In the genomic region with DNA sequence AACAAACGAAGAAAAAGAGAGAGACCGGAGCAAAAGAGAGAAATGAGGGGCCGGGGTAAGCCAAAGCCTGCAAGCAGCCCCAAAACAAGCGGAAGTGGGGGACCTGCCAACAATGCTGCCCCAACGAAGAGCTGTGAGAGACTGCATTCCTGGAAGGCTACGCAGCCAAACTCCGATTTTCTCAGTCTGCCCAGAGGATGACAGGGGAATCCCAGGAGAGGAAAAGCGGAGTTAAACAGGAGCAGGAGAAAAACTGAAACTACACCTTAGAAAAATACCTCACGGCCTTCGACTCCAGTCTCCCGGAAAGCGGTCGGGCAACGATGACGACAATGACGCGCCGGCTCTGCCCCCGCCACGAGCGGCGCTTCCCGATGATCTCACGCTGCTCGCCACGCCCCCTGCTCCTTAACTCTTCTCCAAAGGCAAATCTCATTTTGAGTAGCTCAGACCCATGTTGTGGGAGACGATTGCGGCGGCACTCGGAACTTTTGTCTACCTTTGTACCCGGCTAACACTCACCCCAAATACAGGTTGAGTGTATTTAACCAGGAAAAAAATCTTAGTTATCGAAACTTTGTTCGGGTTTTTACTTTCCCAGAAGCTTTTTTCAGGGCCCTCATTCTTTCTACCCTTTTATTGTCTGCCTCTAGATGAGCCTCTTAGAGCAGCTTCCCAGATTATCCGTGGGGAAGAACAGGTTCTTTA, we compare ENCODE assay signal across 8 cellular contexts. TPM values are rescaled to one million over a fixed set of nuclear protein-coding genes. Genes with fewer than 3 reads are reported as not detected.
DNase-seq lines count a peak whose midpoint lies in the region; ATAC-seq and TF ChIP-seq lines count a peak whose summit lies in the region.

TSS of gene C1D (minus strand) at position 325 of the 708 bp plus-strand sequence. CDS start 15,694 bp downstream, outside the sequence.

- WGBS in liver, result under 1% methylated on average over 34 of the region's 34 CpGs

- no peaks in the 10 kb centered on the region for H3K9me3 ChIP-seq in liver (ENCODE audit: control insufficient read depth in 4 of 4, low read length in 3 of 4)

- DNase-seq in NCI-H82 (lab: John Stamatoyannopoulos, UW) (peak; percentile 97), dorsolateral prefrontal cortex (peak; percentile 85 to 93 (median 91))
- peak; percentile 97 for DNase-seq in activated CD4-positive, alpha-beta T cell treated with anti-CD3 and anti-CD28 coated beads, Interleukin-2, amount 50 U/mL, for 48 hours
- peak; percentile 93 for DNase-seq in stimulated activated CD4-positive, alpha-beta T cell treated with anti-CD3 and anti-CD28 coated beads, Interleukin-4, amount 100 ng/mL, for 24 hours

- peaks cover 0 to 21% (median 16%) of the 10 kb centered on the region in 4 donors for H3K4me1 ChIP-seq in liver (ENCODE audit: control insufficient read depth in 4 of 4, insufficient read depth in 4 of 4, low read length in 3 of 4)

- H3K27me3 ChIP-seq in dorsolateral prefrontal cortex, result no peaks in the 10 kb centered on the region
- no peaks in the 10 kb centered on the region for H3K27me3 ChIP-seq in liver (ENCODE audit: control insufficient read depth in 4 of 4, insufficient read depth in 4 of 4, low read length in 3 of 4)

- peak within 1 kb of the TSS; percentile 93 to 96 for H3K9ac ChIP-seq in liver (ENCODE audit: low read depth in 1 of 2, low read length in 2 of 2)

- peak; percentile 98 for ATAC-seq in GM19395 (IDR thresholded peaks at IDR 0.05; ENCODE audit: unreplicated experiment)
- ATAC-seq in HG03571 (IDR thresholded peaks at IDR 0.05; ENCODE audit: unreplicated experiment), result peak; percentile 94

- TF ChIP-seq CTCF in C4-2B (conservative IDR thresholded peaks at IDR 0.05) (no peak), dorsolateral prefrontal cortex (IDR thresholded peaks at IDR 0.05 in 54 of 56, conservative IDR thresholded peaks at IDR 0.05 in 2 of 56; ENCODE audit: low read depth in 1 of 56, partially characterized antibody in 56 of 56) (peak in 34 of 56 donors; percentile 9 to 58 (median 28)), liver (IDR thresholded peaks at IDR 0.05; ENCODE audit: low read depth, low read length, missing input control) (no peak)

- intact Hi-C loops in dorsolateral prefrontal cortex (cut with DNase I), result loop anchor here (10.0 kb wide), 2 partner anchors 92 to 192 kb away; partner anchors contain the start of genes PNO1 (in 1 of the 2) and PPP3R1 (in 1 of the 2)

- peak in 1 of 2 donors; percentile 31 for TF ChIP-seq RAD21 in liver (IDR thresholded peaks at IDR 0.05)

- H3K4me3 ChIP-seq in dorsolateral prefrontal cortex (peak within 1 kb of the TSS; percentile 47 to 99 (median 85)), liver (ENCODE audit: low read depth in 1 of 3, low read length in 3 of 3) (peak within 1 kb of the TSS; percentile 72 to 94 (median 81))

- H3K27ac ChIP-seq in C4-2B, result peak within 1 kb of the TSS; percentile 73
- H3K27ac ChIP-seq in dorsolateral prefrontal cortex, result peak within 1 kb of the TSS in 57 of 59 donors; percentile 13 to 92 (median 80)
- peak within 1 kb of the TSS; percentile 89 to 95 for H3K27ac ChIP-seq in liver (ENCODE audit: low read depth in 1 of 2, low read length in 2 of 2)

- no peaks in the 10 kb centered on the region for H3K36me3 ChIP-seq in liver (ENCODE audit: control insufficient read depth in 4 of 4, insufficient read depth in 3 of 4, low read depth in 1 of 4, low read length in 3 of 4)

TF ChIP-seq in liver, 16 proteins besides CTCF, POLR2A, EP300 and RAD21:
- TF ChIP-seq, protein P1, sequence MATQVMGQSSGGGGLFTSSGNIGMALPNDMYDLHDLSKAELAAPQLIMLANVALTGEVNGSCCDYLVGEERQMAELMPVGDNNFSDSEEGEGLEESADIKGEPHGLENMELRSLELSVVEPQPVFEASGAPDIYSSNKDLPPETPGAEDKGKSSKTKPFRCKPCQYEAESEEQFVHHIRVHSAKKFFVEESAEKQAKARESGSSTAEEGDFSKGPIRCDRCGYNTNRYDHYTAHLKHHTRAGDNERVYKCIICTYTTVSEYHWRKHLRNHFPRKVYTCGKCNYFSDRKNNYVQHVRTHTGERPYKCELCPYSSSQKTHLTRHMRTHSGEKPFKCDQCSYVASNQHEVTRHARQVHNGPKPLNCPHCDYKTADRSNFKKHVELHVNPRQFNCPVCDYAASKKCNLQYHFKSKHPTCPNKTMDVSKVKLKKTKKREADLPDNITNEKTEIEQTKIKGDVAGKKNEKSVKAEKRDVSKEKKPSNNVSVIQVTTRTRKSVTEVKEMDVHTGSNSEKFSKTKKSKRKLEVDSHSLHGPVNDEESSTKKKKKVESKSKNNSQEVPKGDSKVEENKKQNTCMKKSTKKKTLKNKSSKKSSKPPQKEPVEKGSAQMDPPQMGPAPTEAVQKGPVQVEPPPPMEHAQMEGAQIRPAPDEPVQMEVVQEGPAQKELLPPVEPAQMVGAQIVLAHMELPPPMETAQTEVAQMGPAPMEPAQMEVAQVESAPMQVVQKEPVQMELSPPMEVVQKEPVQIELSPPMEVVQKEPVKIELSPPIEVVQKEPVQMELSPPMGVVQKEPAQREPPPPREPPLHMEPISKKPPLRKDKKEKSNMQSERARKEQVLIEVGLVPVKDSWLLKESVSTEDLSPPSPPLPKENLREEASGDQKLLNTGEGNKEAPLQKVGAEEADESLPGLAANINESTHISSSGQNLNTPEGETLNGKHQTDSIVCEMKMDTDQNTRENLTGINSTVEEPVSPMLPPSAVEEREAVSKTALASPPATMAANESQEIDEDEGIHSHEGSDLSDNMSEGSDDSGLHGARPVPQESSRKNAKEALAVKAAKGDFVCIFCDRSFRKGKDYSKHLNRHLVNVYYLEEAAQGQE (IDR thresholded peaks at IDR 0.05), result no peak
- TF ChIP-seq HNF4G (IDR thresholded peaks at IDR 0.05) (no peak), SP1 (IDR thresholded peaks at IDR 0.05) (peak; percentile 79), TAF1 (conservative IDR thresholded peaks at IDR 0.05) (peak; percentile 87), ZBTB33 (IDR thresholded peaks at IDR 0.05) (peak; percentile 58), EGR1 (IDR thresholded peaks at IDR 0.05; ENCODE audit: low read depth in 2 of 2) (peak; percentile 89 to 93), FOXA2 (IDR thresholded peaks at IDR 0.05) (no peak), NR2F2 (IDR thresholded peaks at IDR 0.05) (no peak), RXRA (IDR thresholded peaks at IDR 0.05) (peak; percentile 39 to 40), JUND (IDR thresholded peaks at IDR 0.05) (peak; percentile 64 to 67), HNF4A (conservative IDR thresholded peaks at IDR 0.05) (peak; percentile 22 to 44), GABPA (IDR thresholded peaks at IDR 0.05 in 1 of 2, conservative IDR thresholded peaks at IDR 0.05 in 1 of 2) (peak; percentile 34 to 88), YY1 (IDR thresholded peaks at IDR 0.05) (peak; percentile 87), MAX (IDR thresholded peaks at IDR 0.05) (peak; percentile 80)
- TF ChIP-seq, protein P2, sequence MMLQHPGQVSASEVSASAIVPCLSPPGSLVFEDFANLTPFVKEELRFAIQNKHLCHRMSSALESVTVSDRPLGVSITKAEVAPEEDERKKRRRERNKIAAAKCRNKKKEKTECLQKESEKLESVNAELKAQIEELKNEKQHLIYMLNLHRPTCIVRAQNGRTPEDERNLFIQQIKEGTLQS (IDR thresholded peaks at IDR 0.05), result peak; percentile 46

RNA-seq across cellular contexts. Expression of gene C1D, which starts in this region (rescaled TPM):
- 10 to 100 TPM in 119 of 120 experiments, 1 to 10 TPM in 1; 8.7 to 34.4 (median 19.7) TPM for total RNA-seq in dorsolateral prefrontal cortex
- total RNA-seq in liver, result 10 to 100 TPM; 15.6 to 15.8 TPM
- polyA plus RNA-seq in liver, result 10 to 100 TPM; 22.1 to 31.0 TPM

Comparison
In these comparisons a context has a peak if more than half of its experiments do, and no peak if none do; other contexts are left out.
1. Peak in every context shown above with its lines: DNase-seq, ATAC-seq, H3K4me3 ChIP-seq and H3K27ac ChIP-seq.
2. CTCF ChIP-seq: peak in dorsolateral prefrontal cortex (34 of 56); none in C4-2B (single experiment) and liver (single experiment).